In the genomic region with DNA sequence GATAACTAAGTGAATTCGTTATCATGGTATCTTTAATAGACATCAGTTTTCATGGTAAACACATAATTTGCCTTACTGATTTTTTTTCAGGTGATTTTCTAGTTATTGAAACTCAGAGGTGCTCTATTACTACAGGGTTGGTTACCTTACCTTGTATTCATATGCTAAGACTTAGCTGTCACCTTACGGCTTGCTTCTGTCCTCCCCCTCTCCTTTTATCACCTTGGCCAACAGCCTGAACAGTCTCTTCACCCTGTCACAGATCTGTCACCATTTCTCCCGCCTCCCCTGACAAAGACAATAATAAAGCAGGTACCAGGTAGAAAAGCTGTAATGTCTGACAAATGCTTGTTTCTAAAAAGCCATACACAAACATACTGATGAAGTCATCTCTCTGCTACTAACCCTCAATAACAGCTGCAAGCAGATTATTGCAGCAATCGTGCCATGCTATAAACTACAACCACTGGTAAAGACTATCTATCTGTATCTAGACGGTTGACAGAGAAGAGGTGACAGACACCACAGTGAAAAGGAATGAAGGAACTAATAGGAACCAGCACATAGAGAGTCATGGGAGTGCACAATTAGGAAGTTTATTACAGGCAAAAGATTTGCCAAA, we compare ENCODE assay signal across 1 cellular context.
TF ChIP-seq lines count a peak whose summit lies in the region.

No MANE protein-coding gene starts in this region.

TF ChIP-seq in neural cell, 6 proteins besides CTCF, POLR2A, EP300 and RAD21 (continued from another document):
- TF ChIP-seq, protein P1, sequence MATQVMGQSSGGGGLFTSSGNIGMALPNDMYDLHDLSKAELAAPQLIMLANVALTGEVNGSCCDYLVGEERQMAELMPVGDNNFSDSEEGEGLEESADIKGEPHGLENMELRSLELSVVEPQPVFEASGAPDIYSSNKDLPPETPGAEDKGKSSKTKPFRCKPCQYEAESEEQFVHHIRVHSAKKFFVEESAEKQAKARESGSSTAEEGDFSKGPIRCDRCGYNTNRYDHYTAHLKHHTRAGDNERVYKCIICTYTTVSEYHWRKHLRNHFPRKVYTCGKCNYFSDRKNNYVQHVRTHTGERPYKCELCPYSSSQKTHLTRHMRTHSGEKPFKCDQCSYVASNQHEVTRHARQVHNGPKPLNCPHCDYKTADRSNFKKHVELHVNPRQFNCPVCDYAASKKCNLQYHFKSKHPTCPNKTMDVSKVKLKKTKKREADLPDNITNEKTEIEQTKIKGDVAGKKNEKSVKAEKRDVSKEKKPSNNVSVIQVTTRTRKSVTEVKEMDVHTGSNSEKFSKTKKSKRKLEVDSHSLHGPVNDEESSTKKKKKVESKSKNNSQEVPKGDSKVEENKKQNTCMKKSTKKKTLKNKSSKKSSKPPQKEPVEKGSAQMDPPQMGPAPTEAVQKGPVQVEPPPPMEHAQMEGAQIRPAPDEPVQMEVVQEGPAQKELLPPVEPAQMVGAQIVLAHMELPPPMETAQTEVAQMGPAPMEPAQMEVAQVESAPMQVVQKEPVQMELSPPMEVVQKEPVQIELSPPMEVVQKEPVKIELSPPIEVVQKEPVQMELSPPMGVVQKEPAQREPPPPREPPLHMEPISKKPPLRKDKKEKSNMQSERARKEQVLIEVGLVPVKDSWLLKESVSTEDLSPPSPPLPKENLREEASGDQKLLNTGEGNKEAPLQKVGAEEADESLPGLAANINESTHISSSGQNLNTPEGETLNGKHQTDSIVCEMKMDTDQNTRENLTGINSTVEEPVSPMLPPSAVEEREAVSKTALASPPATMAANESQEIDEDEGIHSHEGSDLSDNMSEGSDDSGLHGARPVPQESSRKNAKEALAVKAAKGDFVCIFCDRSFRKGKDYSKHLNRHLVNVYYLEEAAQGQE (IDR thresholded peaks at IDR 0.05; ENCODE audit: borderline replicate concordance), result no peak
- TF ChIP-seq POLR2AphosphoS5 (IDR thresholded peaks at IDR 0.05) (no peak), EZH2 (IDR thresholded peaks at IDR 0.05; ENCODE audit: borderline replicate concordance, insufficient read depth, low read length, poor library complexity, severe bottlenecking) (no peak), TAF1 (IDR thresholded peaks at IDR 0.05; ENCODE audit: low read depth) (no peak)
